ENCODE assay signal across 22 cellular contexts in the genomic region with DNA sequence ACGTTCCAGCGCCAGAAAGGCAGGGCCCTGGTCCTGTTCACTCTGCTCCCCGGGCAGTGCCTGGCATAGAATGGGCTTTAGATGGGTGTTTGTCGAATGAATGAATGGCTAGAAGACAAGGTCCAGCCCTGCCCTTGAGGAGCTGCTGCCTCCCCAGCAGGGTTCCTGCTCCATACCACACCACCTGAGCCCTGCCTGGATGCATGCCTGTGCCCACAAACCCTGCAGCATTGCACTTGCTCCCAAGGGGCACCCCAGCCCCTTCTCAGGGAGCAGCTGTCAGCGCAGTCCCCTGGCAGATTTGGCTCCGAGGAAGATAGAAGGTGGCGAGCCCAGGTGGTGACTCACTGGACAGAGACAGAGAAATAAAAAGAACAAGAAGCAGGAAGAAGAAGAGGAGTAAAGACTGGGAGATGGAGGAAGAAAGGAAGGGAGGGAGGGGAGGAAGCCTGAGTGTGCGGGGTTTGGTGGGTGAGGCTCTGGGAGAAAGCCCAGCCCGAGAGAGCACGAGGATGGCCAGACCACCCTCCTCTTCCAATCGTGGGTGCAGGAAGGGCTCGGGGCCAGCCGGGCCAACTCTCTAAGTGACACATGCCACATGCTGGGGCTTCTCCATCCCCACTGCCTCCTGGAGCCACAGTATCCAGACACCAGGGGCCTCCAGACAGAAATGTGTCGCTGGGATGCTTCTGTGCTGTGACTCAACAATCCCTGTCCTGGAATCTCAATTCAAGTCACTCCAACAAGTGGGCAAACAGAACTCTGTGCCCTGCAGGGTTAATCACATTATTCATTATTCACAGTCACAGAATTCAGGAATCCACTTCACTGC.
A peak's percentile ranks its signal among the peaks of the same experiment; 100 is the strongest.
DNase-seq lines count a peak whose midpoint lies in the region; ATAC-seq and TF ChIP-seq lines count a peak whose summit lies in the region.
"Had no signal": no experiment of that assay in that cellular context is flagged by ENCODE, and none has a peak within 500 bp of the region (broad histone marks: within the 10 kb centered on the region; RNA-seq: fewer than 3 reads in every experiment).

No MANE protein-coding gene starts in this region.

- no peak overlapping the region for H2AFZ ChIP-seq in neural progenitor cell (replicated peaks)

- H3K27ac ChIP-seq in BLaER1 treated with 17β-estradiol and CSF1 and Interleukin-3, amounts not matched to agents 10 nM and 100 nM: no peak overlapping the region
- no peak overlapping the region for H3K27ac ChIP-seq in neural progenitor cell
- H3K27ac ChIP-seq in upper lobe of right lung: no peak overlapping the region
- H3K27ac ChIP-seq: C4-2B had no signal

- H3K79me2 ChIP-seq in neural progenitor cell (ENCODE audit: low read depth): no peaks in the 10 kb centered on the region

- H3K27me3 Mint-ChIP-seq in neural progenitor cell (ENCODE audit: insufficient read depth, low read depth): peaks cover 2% of the 10 kb centered on the region
- peaks cover 30% of the 10 kb centered on the region for H3K27me3 Mint-ChIP-seq in mesothelial cell of epicardium (ENCODE audit: low read depth)

- peaks cover 8% of the 10 kb centered on the region for H3F3A ChIP-seq in neural progenitor cell (ENCODE audit: low read depth)

- H3K4me1 Mint-ChIP-seq in neural progenitor cell (peaks cover 20% of the 10 kb centered on the region), mesothelial cell of epicardium (no peaks in the 10 kb centered on the region)
- H3K4me1 Mint-ChIP-seq: CD8-positive, alpha-beta memory T cell had no signal

- H3K9ac ChIP-seq in BLaER1 treated with 17β-estradiol and CSF1 and Interleukin-3, amounts not matched to agents 10 nM and 100 nM: 0 out of 22 replicates have a peak overlapping the region, but pooled peaks of 1 of the 11 experiments have one; percentile 6
- no peak overlapping the region for H3K9ac ChIP-seq in neural progenitor cell

- no peaks in the 10 kb centered on the region for H3K36me3 Mint-ChIP-seq in neural progenitor cell
- H3K36me3 Mint-ChIP-seq in mesothelial cell of epicardium: no peaks in the 10 kb centered on the region
- H3K36me3 Mint-ChIP-seq: CD8-positive, alpha-beta memory T cell had no signal

- peaks cover 0 to 18% (median 0%) of the 10 kb centered on the region in 11 experiments; a peak in 3 of 22 replicates for H4K20me1 ChIP-seq in BLaER1 treated with 17β-estradiol and CSF1 and Interleukin-3, amounts not matched to agents 10 nM and 100 nM
- H4K20me1 ChIP-seq in neural progenitor cell (ENCODE audit: low read depth): no peaks in the 10 kb centered on the region

- no peak overlapping the region for H3K4me3 ChIP-seq in BLaER1 treated with 17β-estradiol and CSF1 and Interleukin-3, amounts not matched to agents 10 nM and 100 nM
- H3K4me3 ChIP-seq in neural progenitor cell: no peak overlapping the region
- no peak overlapping the region for H3K4me3 ChIP-seq in upper lobe of right lung
- H3K4me3 ChIP-seq: HAP-1, MG63 had no signal

- H3K4me1 ChIP-seq in BLaER1 treated with 17β-estradiol and CSF1 and Interleukin-3, amounts not matched to agents 10 nM and 100 nM: peaks cover 18 to 43% (median 33%) of the 10 kb centered on the region in 10 experiments
- H3K4me1 ChIP-seq in neural progenitor cell (peaks cover 33% of the 10 kb centered on the region), upper lobe of right lung (no peaks in the 10 kb centered on the region)
- H3K4me1 ChIP-seq: HAP-1 had no signal

- H3K4me3 Mint-ChIP-seq in neural progenitor cell (no peak overlapping the region), mesothelial cell of epicardium (no peak overlapping the region)
- H3K4me3 Mint-ChIP-seq: CD8-positive, alpha-beta memory T cell had no signal

- H3K9me3 Mint-ChIP-seq in neural progenitor cell: peaks cover 4% of the 10 kb centered on the region
- H3K9me3 Mint-ChIP-seq in mesothelial cell of epicardium: no peaks in the 10 kb centered on the region
- H3K9me3 Mint-ChIP-seq: CD8-positive, alpha-beta memory T cell had no signal

- TF ChIP-seq CTCF in neural progenitor cell (IDR thresholded peaks at IDR 0.05) (no peak), upper lobe of right lung (IDR thresholded peaks at IDR 0.05) (no peak), mesothelial cell of epicardium (IDR thresholded peaks at IDR 0.05; ENCODE audit: unreplicated experiment) (no peak)

- intact Hi-C loops in upper lobe of right lung (cut with DNase I): no loop called here

- peak overlapping the region; percentile 16 for H3K27ac Mint-ChIP-seq in neural progenitor cell
- H3K27ac Mint-ChIP-seq in mesothelial cell of epicardium: no peak overlapping the region
- H3K27ac Mint-ChIP-seq: CD8-positive, alpha-beta memory T cell had no signal

- H3K27me3 ChIP-seq in BLaER1 treated with 17β-estradiol and CSF1 and Interleukin-3, amounts not matched to agents 10 nM and 100 nM: peaks cover 0 to 11% (median 0%) of the 10 kb centered on the region in 11 experiments; a peak in 4 of 22 replicates
- H3K27me3 ChIP-seq in neural progenitor cell: no peaks in the 10 kb centered on the region
- peaks cover 13% of the 10 kb centered on the region for H3K27me3 ChIP-seq in upper lobe of right lung
- H3K27me3 ChIP-seq: MG63 had no signal

- DNase-seq in RPMI8226: peak; percentile 26
- no peak for DNase-seq in neural progenitor cell (ENCODE audit: low spot score)
- DNase-seq in upper lobe of right lung: peak; percentile 51
- no peak for DNase-seq in mesothelial cell of epicardium (ENCODE audit: low spot score in 2 of 2, unreplicated experiment in 2 of 2)
- no peak for DNase-seq in NCI-H1694 (lab: John Stamatoyannopoulos, UW)
- DNase-seq: ACHN; CD8-positive, alpha-beta memory T cell; GF-D8; MG63; NCI-H1048; NCI-H1417 treated with DMSO at 0.1 percent for 48 hours; NCI-H2029; NCI-H345; NCI-H524; NCI-H774; NK-92 treated with Interleukin-12 subunit alpha and Interleukin-12 subunit beta, amount 100 ng/mL, for 24 hours had no signal

- ATAC-seq in upper lobe of right lung (no peak), GM21737 (IDR thresholded peaks at IDR 0.05; ENCODE audit: unreplicated experiment) (no peak)
- ATAC-seq: Panc1, SK-N-SH treated with all-trans-retinoic acid at 6 μM for 48 hours had no signal

- no peaks in the 10 kb centered on the region for H3K36me3 ChIP-seq in BLaER1 treated with 17β-estradiol and CSF1 and Interleukin-3, amounts not matched to agents 10 nM and 100 nM
- no peaks in the 10 kb centered on the region for H3K36me3 ChIP-seq in neural progenitor cell
- H3K36me3 ChIP-seq in upper lobe of right lung: no peaks in the 10 kb centered on the region
- H3K36me3 ChIP-seq: HAP-1, MG63 had no signal

- no peaks in the 10 kb centered on the region for H3K9me3 ChIP-seq in BLaER1 treated with 17β-estradiol and CSF1 and Interleukin-3, amounts not matched to agents 10 nM and 100 nM (replicated peaks in 1 of 11)
- no peaks in the 10 kb centered on the region for H3K9me3 ChIP-seq in neural progenitor cell (ENCODE audit: low read depth)
- no peaks in the 10 kb centered on the region for H3K9me3 ChIP-seq in upper lobe of right lung
- H3K9me3 ChIP-seq: HAP-1, MG63 had no signal

- H3K4me2 ChIP-seq in BLaER1 treated with 17β-estradiol and CSF1 and Interleukin-3, amounts not matched to agents 10 nM and 100 nM: peak overlapping the region; percentile 26 to 95 (median 84); a peak in 18 of 22 replicates
- no peak overlapping the region for H3K4me2 ChIP-seq in neural progenitor cell

Comparison
In these comparisons a context has a peak if more than half of its experiments do, and no peak if none do; other contexts are left out.
1. DNase-seq: peak in RPMI8226 (single experiment) and upper lobe of right lung (single experiment); none in neural progenitor cell (single experiment), mesothelial cell of epicardium (0 of 2) and NCI-H1694 (single experiment).